ENCODE assay signal across 1 cellular context in the genomic region with DNA sequence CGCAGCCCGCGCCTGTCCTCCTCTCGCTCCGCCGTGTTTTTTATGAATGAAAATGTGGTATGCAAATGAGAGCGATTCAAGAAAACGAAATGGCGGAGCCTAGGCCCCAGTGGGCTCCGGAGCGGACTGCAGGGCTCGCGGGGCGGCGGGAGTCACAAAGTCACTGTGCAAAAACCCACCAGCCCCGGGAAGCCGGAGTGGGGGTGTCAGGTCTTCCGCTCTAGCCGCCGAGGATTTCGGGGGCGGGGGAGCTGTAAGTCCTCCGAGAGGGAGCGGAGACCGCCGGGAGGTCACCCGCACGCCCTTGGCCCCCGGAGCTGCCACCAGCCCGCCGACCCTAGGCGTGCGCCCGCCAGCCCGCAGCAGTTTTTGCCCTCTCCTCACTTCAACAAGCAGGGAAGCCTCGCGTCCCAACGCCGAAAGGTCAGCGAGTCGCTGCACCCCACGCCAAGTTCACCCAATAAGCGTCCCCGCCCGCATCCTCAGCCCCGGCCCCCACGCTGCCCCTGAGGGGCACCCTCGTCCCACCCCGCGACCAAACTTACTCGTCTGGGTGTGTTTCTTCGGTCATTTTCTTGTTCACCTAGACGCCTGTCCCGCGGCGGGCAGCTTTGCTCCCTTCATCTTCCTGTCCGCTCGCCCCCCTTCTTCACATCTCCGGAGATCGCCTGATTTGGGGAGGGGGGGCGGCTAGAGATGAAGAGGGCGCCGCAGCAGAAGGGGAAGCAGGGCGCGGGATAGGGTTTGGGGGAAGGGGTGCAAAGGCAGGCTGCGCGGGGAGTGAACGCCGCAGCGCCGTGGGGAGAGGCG.
A peak's percentile ranks its signal among the peaks of the same experiment; 100 is the strongest.
TF ChIP-seq lines count a peak whose summit lies in the region.

No MANE protein-coding gene starts in this region.

TF ChIP-seq in HEK293, 187 proteins besides CTCF, POLR2A, EP300 and RAD21 (continued from another document):
- TF ChIP-seq, protein P1, sequence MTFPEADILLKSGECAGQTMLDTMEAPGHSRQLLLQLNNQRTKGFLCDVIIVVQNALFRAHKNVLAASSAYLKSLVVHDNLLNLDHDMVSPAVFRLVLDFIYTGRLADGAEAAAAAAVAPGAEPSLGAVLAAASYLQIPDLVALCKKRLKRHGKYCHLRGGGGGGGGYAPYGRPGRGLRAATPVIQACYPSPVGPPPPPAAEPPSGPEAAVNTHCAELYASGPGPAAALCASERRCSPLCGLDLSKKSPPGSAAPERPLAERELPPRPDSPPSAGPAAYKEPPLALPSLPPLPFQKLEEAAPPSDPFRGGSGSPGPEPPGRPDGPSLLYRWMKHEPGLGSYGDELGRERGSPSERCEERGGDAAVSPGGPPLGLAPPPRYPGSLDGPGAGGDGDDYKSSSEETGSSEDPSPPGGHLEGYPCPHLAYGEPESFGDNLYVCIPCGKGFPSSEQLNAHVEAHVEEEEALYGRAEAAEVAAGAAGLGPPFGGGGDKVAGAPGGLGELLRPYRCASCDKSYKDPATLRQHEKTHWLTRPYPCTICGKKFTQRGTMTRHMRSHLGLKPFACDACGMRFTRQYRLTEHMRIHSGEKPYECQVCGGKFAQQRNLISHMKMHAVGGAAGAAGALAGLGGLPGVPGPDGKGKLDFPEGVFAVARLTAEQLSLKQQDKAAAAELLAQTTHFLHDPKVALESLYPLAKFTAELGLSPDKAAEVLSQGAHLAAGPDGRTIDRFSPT (tag by site-specific recombination; IDR thresholded peaks at IDR 0.05) = peak; percentile 37; the same call in 1 of the 2 replicates
- TF ChIP-seq, protein P2, sequence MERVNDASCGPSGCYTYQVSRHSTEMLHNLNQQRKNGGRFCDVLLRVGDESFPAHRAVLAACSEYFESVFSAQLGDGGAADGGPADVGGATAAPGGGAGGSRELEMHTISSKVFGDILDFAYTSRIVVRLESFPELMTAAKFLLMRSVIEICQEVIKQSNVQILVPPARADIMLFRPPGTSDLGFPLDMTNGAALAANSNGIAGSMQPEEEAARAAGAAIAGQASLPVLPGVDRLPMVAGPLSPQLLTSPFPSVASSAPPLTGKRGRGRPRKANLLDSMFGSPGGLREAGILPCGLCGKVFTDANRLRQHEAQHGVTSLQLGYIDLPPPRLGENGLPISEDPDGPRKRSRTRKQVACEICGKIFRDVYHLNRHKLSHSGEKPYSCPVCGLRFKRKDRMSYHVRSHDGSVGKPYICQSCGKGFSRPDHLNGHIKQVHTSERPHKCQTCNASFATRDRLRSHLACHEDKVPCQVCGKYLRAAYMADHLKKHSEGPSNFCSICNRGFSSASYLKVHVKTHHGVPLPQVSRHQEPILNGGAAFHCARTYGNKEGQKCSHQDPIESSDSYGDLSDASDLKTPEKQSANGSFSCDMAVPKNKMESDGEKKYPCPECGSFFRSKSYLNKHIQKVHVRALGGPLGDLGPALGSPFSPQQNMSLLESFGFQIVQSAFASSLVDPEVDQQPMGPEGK (tag by site-specific recombination; IDR thresholded peaks at IDR 0.05) = peak; percentile 68; the same call in 1 of the 2 replicates
- TF ChIP-seq, protein P3, sequence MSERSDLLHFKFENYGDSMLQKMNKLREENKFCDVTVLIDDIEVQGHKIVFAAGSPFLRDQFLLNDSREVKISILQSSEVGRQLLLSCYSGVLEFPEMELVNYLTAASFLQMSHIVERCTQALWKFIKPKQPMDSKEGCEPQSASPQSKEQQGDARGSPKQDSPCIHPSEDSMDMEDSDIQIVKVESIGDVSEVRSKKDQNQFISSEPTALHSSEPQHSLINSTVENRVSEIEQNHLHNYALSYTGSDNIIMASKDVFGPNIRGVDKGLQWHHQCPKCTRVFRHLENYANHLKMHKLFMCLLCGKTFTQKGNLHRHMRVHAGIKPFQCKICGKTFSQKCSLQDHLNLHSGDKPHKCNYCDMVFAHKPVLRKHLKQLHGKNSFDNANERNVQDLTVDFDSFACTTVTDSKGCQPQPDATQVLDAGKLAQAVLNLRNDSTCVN (tag by site-specific recombination; optimal IDR thresholded peaks at IDR 0.05) = peak; percentile 64
- no peak for TF ChIP-seq HOXC10 (CRISPR knock-in tag; IDR thresholded peaks at IDR 0.05)
- TF ChIP-seq, protein P4, sequence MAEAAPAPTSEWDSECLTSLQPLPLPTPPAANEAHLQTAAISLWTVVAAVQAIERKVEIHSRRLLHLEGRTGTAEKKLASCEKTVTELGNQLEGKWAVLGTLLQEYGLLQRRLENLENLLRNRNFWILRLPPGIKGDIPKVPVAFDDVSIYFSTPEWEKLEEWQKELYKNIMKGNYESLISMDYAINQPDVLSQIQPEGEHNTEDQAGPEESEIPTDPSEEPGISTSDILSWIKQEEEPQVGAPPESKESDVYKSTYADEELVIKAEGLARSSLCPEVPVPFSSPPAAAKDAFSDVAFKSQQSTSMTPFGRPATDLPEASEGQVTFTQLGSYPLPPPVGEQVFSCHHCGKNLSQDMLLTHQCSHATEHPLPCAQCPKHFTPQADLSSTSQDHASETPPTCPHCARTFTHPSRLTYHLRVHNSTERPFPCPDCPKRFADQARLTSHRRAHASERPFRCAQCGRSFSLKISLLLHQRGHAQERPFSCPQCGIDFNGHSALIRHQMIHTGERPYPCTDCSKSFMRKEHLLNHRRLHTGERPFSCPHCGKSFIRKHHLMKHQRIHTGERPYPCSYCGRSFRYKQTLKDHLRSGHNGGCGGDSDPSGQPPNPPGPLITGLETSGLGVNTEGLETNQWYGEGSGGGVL (tag by site-specific recombination; IDR thresholded peaks at IDR 0.05) = peak; percentile 93
- no peak for TF ChIP-seq ZNF707 (tag by site-specific recombination; IDR thresholded peaks at IDR 0.05)
- TF ChIP-seq ZNF214 (tag by site-specific recombination; IDR thresholded peaks at IDR 0.05; ENCODE audit: borderline replicate concordance) = no peak
- TF ChIP-seq, protein P5, sequence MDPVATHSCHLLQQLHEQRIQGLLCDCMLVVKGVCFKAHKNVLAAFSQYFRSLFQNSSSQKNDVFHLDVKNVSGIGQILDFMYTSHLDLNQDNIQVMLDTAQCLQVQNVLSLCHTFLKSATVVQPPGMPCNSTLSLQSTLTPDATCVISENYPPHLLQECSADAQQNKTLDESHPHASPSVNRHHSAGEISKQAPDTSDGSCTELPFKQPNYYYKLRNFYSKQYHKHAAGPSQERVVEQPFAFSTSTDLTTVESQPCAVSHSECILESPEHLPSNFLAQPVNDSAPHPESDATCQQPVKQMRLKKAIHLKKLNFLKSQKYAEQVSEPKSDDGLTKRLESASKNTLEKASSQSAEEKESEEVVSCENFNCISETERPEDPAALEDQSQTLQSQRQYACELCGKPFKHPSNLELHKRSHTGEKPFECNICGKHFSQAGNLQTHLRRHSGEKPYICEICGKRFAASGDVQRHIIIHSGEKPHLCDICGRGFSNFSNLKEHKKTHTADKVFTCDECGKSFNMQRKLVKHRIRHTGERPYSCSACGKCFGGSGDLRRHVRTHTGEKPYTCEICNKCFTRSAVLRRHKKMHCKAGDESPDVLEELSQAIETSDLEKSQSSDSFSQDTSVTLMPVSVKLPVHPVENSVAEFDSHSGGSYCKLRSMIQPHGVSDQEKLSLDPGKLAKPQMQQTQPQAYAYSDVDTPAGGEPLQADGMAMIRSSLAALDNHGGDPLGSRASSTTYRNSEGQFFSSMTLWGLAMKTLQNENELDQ (tag by site-specific recombination; IDR thresholded peaks at IDR 0.05; ENCODE audit: low read depth) = no peak
- no peak for TF ChIP-seq ZNF473 (tag by site-specific recombination; IDR thresholded peaks at IDR 0.05)
